ENCODE assay signal across 1 cellular context in genomic region chr7:27159278-27160146, GRCh38.
TF ChIP-seq lines count a peak whose summit lies in the region.

No MANE protein-coding gene starts in this region.

TF ChIP-seq in endothelial cell of umbilical vein, 7 proteins besides CTCF, POLR2A, EP300 and RAD21:
- TF ChIP-seq MAX (IDR thresholded peaks at IDR 0.05; ENCODE audit: insufficient read depth, insufficient read length): no peak
- TF ChIP-seq POLR2AphosphoS5 (IDR thresholded peaks at IDR 0.05; ENCODE audit: insufficient read depth, low read depth, low read length): no peak
- TF ChIP-seq FOS (IDR thresholded peaks at IDR 0.05; ENCODE audit: borderline replicate concordance, insufficient read depth, low read length): no peak
- no peak for TF ChIP-seq JUN (IDR thresholded peaks at IDR 0.05; ENCODE audit: borderline replicate concordance, insufficient read depth, insufficient read length, low read depth)
- TF ChIP-seq EZH2 (IDR thresholded peaks at IDR 0.05; ENCODE audit: borderline replicate concordance, low read depth, low read length, severe bottlenecking): no peak
- TF ChIP-seq MYC (IDR thresholded peaks at IDR 0.05; ENCODE audit: low read depth, low read length): no peak
- no peak for TF ChIP-seq GATA2 (IDR thresholded peaks at IDR 0.05; ENCODE audit: insufficient read depth, insufficient read length, low read depth, low read length)
